Comparison of ENCODE assay signal across 8 cellular contexts in genomic region chr21:41766883-41767605, GRCh38. TPM values are rescaled to one million over a fixed set of nuclear protein-coding genes. Genes with fewer than 3 reads are reported as not detected.
A peak's percentile ranks its signal among the peaks of the same experiment; 100 is the strongest.
DNase-seq lines count a peak whose midpoint lies in the region; ATAC-seq and TF ChIP-seq lines count a peak whose summit lies in the region.

Gene RIPK4, minus strand, starts transcription at chr21:41767052. Its CDS starts 11 bp downstream, at chr21:41767041.

- H3K4me3 Mint-ChIP-seq in chondrocyte (ENCODE audit: unreplicated experiment), result peak within 1 kb of the TSS; percentile 80
- H3K4me3 Mint-ChIP-seq in memory B cell, result peak within 1 kb of the TSS; percentile 55

- DNase-seq in GM12864 (ENCODE audit: low read depth), result no peak
- DNase-seq in NCI-H1092 (lab: John Stamatoyannopoulos, UW), result peak; percentile 68
- DNase-seq in activated CD4-positive, CD25-positive, alpha-beta regulatory T cell (lab: John Stamatoyannopoulos, UW), result peak in 3 of 4 experiments; percentile 28 to 38 (median 30)
- peak; percentile 72 for DNase-seq in chondrocyte (ENCODE audit: low spot score)
- DNase-seq in memory B cell (ENCODE audit: low spot score in 2 of 2), result no peak
- peak; percentile 12 to 20 for DNase-seq in stimulated activated CD8-positive, alpha-beta memory T cell treated with anti-CD3 and anti-CD28 coated beads, Interleukin-4, amount 100 ng/mL, for 4 hours (ENCODE audit: low read depth in 2 of 2, low spot score in 1 of 2)
- DNase-seq in hypothalamus (lab: John Stamatoyannopoulos, UW), result no peak

- H3K27me3 Mint-ChIP-seq in chondrocyte (ENCODE audit: low read depth), result no peaks in the 10 kb centered on the region
- peaks cover 40% of the 10 kb centered on the region for H3K27me3 Mint-ChIP-seq in memory B cell

- TF ChIP-seq CTCF in GM12864 (IDR thresholded peaks at IDR 0.05; ENCODE audit: low read depth, low read length, missing control alignments), result no peak
- TF ChIP-seq CTCF in chondrocyte (IDR thresholded peaks at IDR 0.05), result no peak

- H3K9me3 Mint-ChIP-seq in chondrocyte (ENCODE audit: low read depth) (no peaks in the 10 kb centered on the region), memory B cell (peaks cover 2% of the 10 kb centered on the region)

- H3K36me3 Mint-ChIP-seq in chondrocyte (ENCODE audit: low read depth) (no peaks in the 10 kb centered on the region), memory B cell (peaks cover 4% of the 10 kb centered on the region)

- peak within 1 kb of the TSS; percentile 93 for H3K27ac Mint-ChIP-seq in chondrocyte (ENCODE audit: unreplicated experiment)
- peak within 1 kb of the TSS; percentile 61 for H3K27ac Mint-ChIP-seq in memory B cell

- H3K4me1 Mint-ChIP-seq in chondrocyte (ENCODE audit: low read depth), result peaks cover 69% of the 10 kb centered on the region
- H3K4me1 Mint-ChIP-seq in memory B cell, result peaks cover 17% of the 10 kb centered on the region

- ATAC-seq in memory B cell (ENCODE audit: low read depth) (peak; percentile 57), GM21447 (IDR thresholded peaks at IDR 0.05; ENCODE audit: unreplicated experiment) (no peak)

- H3K4me3 ChIP-seq in GM12864 (ENCODE audit: low read depth, low read length), result peak within 1 kb of the TSS; percentile 30

RNA-seq across cellular contexts. Expression of gene RIPK4, which starts in this region (rescaled TPM):
- total RNA-seq in chondrocyte, result 6.1 to 11.3 TPM (median 11.1 TPM) in 3 replicates

Comparison
In these comparisons a context has a peak if more than half of its experiments do, and no peak if none do; other contexts are left out.
1. DNase-seq: peak in NCI-H1092 (single experiment), activated CD4-positive, CD25-positive, alpha-beta regulatory T cell (3 of 4), chondrocyte (single experiment) and stimulated activated CD8-positive, alpha-beta memory T cell treated with anti-CD3 and anti-CD28 coated beads, Interleukin-4, amount 100 ng/mL, for 4 hours (2 of 2); none in GM12864 (single experiment), memory B cell (0 of 2) and hypothalamus (0 of 51).